In the genomic region with DNA sequence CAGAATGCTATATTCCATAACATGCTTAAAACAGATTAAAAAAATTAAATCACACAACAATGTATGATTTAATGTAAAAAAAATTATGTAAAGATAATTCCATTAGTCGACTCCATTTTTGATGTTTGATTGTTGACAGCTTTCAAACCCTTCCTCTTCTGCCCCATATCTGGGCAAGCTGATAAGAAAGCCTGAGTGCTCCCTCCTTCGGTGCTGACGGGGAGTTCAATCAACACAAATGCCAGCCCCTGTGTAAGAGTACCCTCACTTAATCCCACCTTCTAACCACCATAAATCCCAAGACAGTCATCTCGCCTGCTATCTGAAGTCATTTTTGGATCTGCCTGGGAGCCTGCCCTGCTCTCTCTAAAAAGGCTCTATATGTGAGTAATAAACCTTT, we compare ENCODE assay signal across 26 cellular contexts.
"Had no signal": no experiment of that assay in that cellular context is flagged by ENCODE, and none has a peak within 500 bp of the region (broad histone marks: within the 10 kb centered on the region; RNA-seq: fewer than 3 reads in every experiment).

No MANE protein-coding gene starts in this region.

- H3K4me3 ChIP-seq: Peyer's patch, SJSA1 had no signal

- DNase-seq: activated CD4-positive, alpha-beta T cell treated with anti-CD3 and anti-CD28 coated beads for 48 hours; activated CD4-positive, alpha-beta T cell treated with anti-CD3 and anti-CD28 coated beads, Interleukin-2, amount 50 U/mL, for 4 hours; activated CD4-positive, CD25-positive, alpha-beta regulatory T cell treated with anti-CD3 and anti-CD28 coated beads, Interleukin-2, amount 50 U/mL, for 72 hours; activated CD8-positive, alpha-beta memory T cell treated with anti-CD3 and anti-CD28 coated beads, Interleukin-2, amount 10 ng/mL, durations not matched to agents 7 days and 5 days; activated gamma-delta T cell; activated naive CD4-positive, alpha-beta T cell treated with anti-CD3 and anti-CD28 coated beads, Interleukin-2, amount 50 U/mL, for 16 hours; activated T-cell treated with anti-CD3 and anti-CD28 coated beads, Interleukin-2, amount 50 U/mL, for 4 hours; amygdala; Kasumi-1; NCI-H1105 treated with DMSO at 0.1 percent for 48 hours; NCI-H1436 treated with DMSO at 0.1 percent for 48 hours; NCI-H187; NCI-H2081; NCI-H510A treated with DMSO at 0.1 percent for 48 hours; NCI-H69; NK-92 treated with Interleukin-12 subunit alpha and Interleukin-12 subunit beta, amount 100 ng/mL, for 24 hours; Peyer's patch; Right ventricle myocardium superior; T-helper 2 cell; T1000 had no signal

- H3K27ac ChIP-seq: Peyer's patch, RWPE1, SJSA1 had no signal

- H3K9me3 ChIP-seq: Peyer's patch, SJSA1 had no signal

- H3K9me3 Mint-ChIP-seq: activated T-cell treated with anti-CD3 and anti-CD28 coated beads, Interleukin-2, amount 50 U/mL, for 4 hours; activated T-helper 17 cell treated with anti-CD3 and anti-CD28 coated beads, Interleukin-2, amount 50 U/mL, for 72 hours; brain; WTC11 had no signal

- H3K4me1 ChIP-seq: Peyer's patch, SJSA1 had no signal

- H3K4me3 Mint-ChIP-seq: activated CD8-positive, alpha-beta memory T cell treated with anti-CD3 and anti-CD28 coated beads, Interleukin-2, amount 10 ng/mL, durations not matched to agents 7 days and 5 days; activated T-cell treated with anti-CD3 and anti-CD28 coated beads, Interleukin-2, amount 50 U/mL, for 4 hours; activated T-helper 17 cell treated with anti-CD3 and anti-CD28 coated beads, Interleukin-2, amount 50 U/mL, for 72 hours; brain; WTC11 had no signal

- H3K27ac Mint-ChIP-seq: activated CD8-positive, alpha-beta memory T cell treated with anti-CD3 and anti-CD28 coated beads, Interleukin-2, amount 10 ng/mL, durations not matched to agents 7 days and 5 days; WTC11 had no signal

- H3K27me3 Mint-ChIP-seq: activated CD8-positive, alpha-beta memory T cell treated with anti-CD3 and anti-CD28 coated beads, Interleukin-2, amount 10 ng/mL, durations not matched to agents 7 days and 5 days; activated T-helper 17 cell treated with anti-CD3 and anti-CD28 coated beads, Interleukin-2, amount 50 U/mL, for 72 hours; brain had no signal

- H3K27me3 ChIP-seq: Peyer's patch, SJSA1 had no signal

- FAIRE-seq: astrocyte had no signal

- ATAC-seq: activated CD8-positive, alpha-beta memory T cell treated with anti-CD3 and anti-CD28 coated beads, Interleukin-2, amount 10 ng/mL, durations not matched to agents 7 days and 5 days; activated T-cell treated with anti-CD3 and anti-CD28 coated beads, Interleukin-2, amount 50 U/mL, for 4 hours; activated T-helper 17 cell treated with anti-CD3 and anti-CD28 coated beads, Interleukin-2, amount 50 U/mL, for 72 hours; WTC11 had no signal

- H3K4me1 Mint-ChIP-seq: activated CD8-positive, alpha-beta memory T cell treated with anti-CD3 and anti-CD28 coated beads, Interleukin-2, amount 10 ng/mL, durations not matched to agents 7 days and 5 days; activated T-helper 17 cell treated with anti-CD3 and anti-CD28 coated beads, Interleukin-2, amount 50 U/mL, for 72 hours; brain; WTC11 had no signal
